ENCODE assay signal across 8 cellular contexts in genomic region chr19:11989112-11989456, GRCh38. TPM values are rescaled to one million over a fixed set of nuclear protein-coding genes. Genes with fewer than 3 reads are reported as not detected.
DNase-seq lines count a peak whose midpoint lies in the region; ATAC-seq, FAIRE-seq and TF ChIP-seq lines count a peak whose summit lies in the region.

No MANE protein-coding gene starts in this region.

- H3F3A ChIP-seq in SK-N-SH (replicated peaks; ENCODE audit: insufficient read depth): peaks cover 8% of the 10 kb centered on the region

- POLR2A ChIA-PET in SK-N-SH (lab: Yijun Ruan, JAX): interaction anchor here (0.8 to 1.8 kb wide), 4 partner anchors 25 to 191 kb away, joined by 3 to 12 read pairs (median 4); partner anchors contain the start of genes ZNF433 and ZNF763
- POLR2A ChIA-PET in activated CD4-positive, alpha-beta memory T cell treated with anti-CD3 and anti-CD28 coated beads, Interleukin-2, amount 10 ng/mL, durations not matched to agents 7 days and 5 days (lab: Charles Lee): interaction anchor here (1.2 to 4.1 kb wide), 8 partner anchors 11 to 222 kb away, joined by 3 to 79 read pairs (median 6); partner anchors contain the start of genes ZNF20, ZNF440, ZNF441 and ZNF700

- peaks cover 24% of the 10 kb centered on the region for H3K36me3 Mint-ChIP-seq in activated CD4-positive, alpha-beta memory T cell treated with anti-CD3 and anti-CD28 coated beads, Interleukin-2, amount 10 ng/mL, durations not matched to agents 7 days and 5 days (ENCODE audit: low read depth)
- H3K36me3 Mint-ChIP-seq in stimulated activated naive B cell treated with anti-CD40 and anti-IgM and Interleukin-4, amounts not matched to agents 10 μg/mL and 1 μg/mL and 100 μg/mL, for 72 hours: peaks cover 7 to 17% of the 10 kb centered on the region in 2 donors

- no peaks in the 10 kb centered on the region for H3K27me3 Mint-ChIP-seq in activated CD4-positive, alpha-beta memory T cell treated with anti-CD3 and anti-CD28 coated beads, Interleukin-2, amount 10 ng/mL, durations not matched to agents 7 days and 5 days
- H3K27me3 Mint-ChIP-seq in stimulated activated naive B cell treated with anti-CD40 and anti-IgM and Interleukin-4, amounts not matched to agents 10 μg/mL and 1 μg/mL and 100 μg/mL, for 72 hours: no peaks in the 10 kb centered on the region

- 62% methylated on average over 9 of the region's 9 CpGs for WGBS in SK-N-SH (ENCODE audit: low lambda C conversion rate)

- no peaks in the 10 kb centered on the region for H3K9me2 ChIP-seq in SK-N-SH

- H3K9ac ChIP-seq in SK-N-SH: no peak overlapping the region

- peaks cover 15% of the 10 kb centered on the region for H3K9me3 Mint-ChIP-seq in activated CD4-positive, alpha-beta memory T cell treated with anti-CD3 and anti-CD28 coated beads, Interleukin-2, amount 10 ng/mL, durations not matched to agents 7 days and 5 days
- H3K9me3 Mint-ChIP-seq in stimulated activated naive B cell treated with anti-CD40 and anti-IgM and Interleukin-4, amounts not matched to agents 10 μg/mL and 1 μg/mL and 100 μg/mL, for 72 hours: no peaks in the 10 kb centered on the region

- H3K27ac Mint-ChIP-seq in activated CD4-positive, alpha-beta memory T cell treated with anti-CD3 and anti-CD28 coated beads, Interleukin-2, amount 10 ng/mL, durations not matched to agents 7 days and 5 days: peak overlapping the region; percentile 98
- no peak overlapping the region for H3K27ac Mint-ChIP-seq in stimulated activated naive B cell treated with anti-CD40 and anti-IgM and Interleukin-4, amounts not matched to agents 10 μg/mL and 1 μg/mL and 100 μg/mL, for 72 hours

- H4K20me1 ChIP-seq in SK-N-SH (ENCODE audit: insufficient read depth): 0 out of 2 replicates have a peak, but pooled peaks cover 2% of the 10 kb centered on the region

- H3K4me1 Mint-ChIP-seq in activated CD4-positive, alpha-beta memory T cell treated with anti-CD3 and anti-CD28 coated beads, Interleukin-2, amount 10 ng/mL, durations not matched to agents 7 days and 5 days: peaks cover 20% of the 10 kb centered on the region
- peaks cover 23 to 49% of the 10 kb centered on the region in 2 donors for H3K4me1 Mint-ChIP-seq in stimulated activated naive B cell treated with anti-CD40 and anti-IgM and Interleukin-4, amounts not matched to agents 10 μg/mL and 1 μg/mL and 100 μg/mL, for 72 hours

- H2AFZ ChIP-seq in SK-N-SH (ENCODE audit: low read depth): no peak overlapping the region

- CTCF ChIA-PET in SK-N-SH (lab: Yijun Ruan, JAX): interaction anchor here (0.6 to 8.3 kb wide), 33 partner anchors 8 to 524 kb away, joined by 3 to 123 read pairs (median 5); partner anchors contain the start of genes ZNF20, ZNF491, ZNF700 and ZNF763
- CTCF ChIA-PET in activated CD4-positive, alpha-beta memory T cell treated with anti-CD3 and anti-CD28 coated beads, Interleukin-2, amount 10 ng/mL, durations not matched to agents 7 days and 5 days (lab: Charles Lee): interaction anchor here (0.8 to 4.9 kb wide), 11 partner anchors 11 to 190 kb away, joined by 3 to 84 read pairs (median 10); partner anchors contain the start of genes ZNF20, ZNF491, ZNF700 and ZNF763

- ATAC-seq in SK-N-SH treated with all-trans-retinoic acid at 6 μM for 48 hours (no peak), GM21529 (IDR thresholded peaks at IDR 0.05; ENCODE audit: unreplicated experiment) (no peak)
- ATAC-seq in stimulated activated naive B cell treated with anti-CD40 and anti-IgM and Interleukin-4, amounts not matched to agents 10 μg/mL and 1 μg/mL and 100 μg/mL, for 72 hours (replicated peaks): no peak

- H3K79me2 ChIP-seq in SK-N-SH (ENCODE audit: insufficient read depth): peaks cover 42% of the 10 kb centered on the region; the same call in 1 of the 2 replicates

- no peak for TF ChIP-seq RAD21 in SK-N-SH (IDR thresholded peaks at IDR 0.05; ENCODE audit: low read length)

- H3K9me3 ChIP-seq in SK-N-SH: no peaks in the 10 kb centered on the region

- H3K4me2 ChIP-seq in SK-N-SH: peak overlapping the region; percentile 93; the same call in 1 of the 2 replicates

- peak; percentile 71 for FAIRE-seq in islet of Langerhans (lab: Jason Lieb, UNC)

- DNase-seq in SK-N-SH: no peak
- no peak for DNase-seq in activated CD4-positive, alpha-beta memory T cell treated with anti-CD3 and anti-CD28 coated beads, Interleukin-2, amount 10 ng/mL, durations not matched to agents 7 days and 5 days
- no peak for DNase-seq in stimulated activated naive B cell treated with anti-CD40 and anti-IgM and Interleukin-4, amounts not matched to agents 10 μg/mL and 1 μg/mL and 100 μg/mL, for 72 hours
- no peak for DNase-seq in AG08396 (ENCODE audit: low spot score)
- no peak for DNase-seq in stimulated activated CD4-positive, alpha-beta T cell treated with anti-CD3 and anti-CD28 coated beads, Interleukin-15, amount 100 ng/mL, for 24 hours

- TF ChIP-seq CTCF in SK-N-SH (IDR thresholded peaks at IDR 0.05): no peak

- peak overlapping the region; percentile 94 for H3K4me3 Mint-ChIP-seq in activated CD4-positive, alpha-beta memory T cell treated with anti-CD3 and anti-CD28 coated beads, Interleukin-2, amount 10 ng/mL, durations not matched to agents 7 days and 5 days
- H3K4me3 Mint-ChIP-seq in stimulated activated naive B cell treated with anti-CD40 and anti-IgM and Interleukin-4, amounts not matched to agents 10 μg/mL and 1 μg/mL and 100 μg/mL, for 72 hours: peak overlapping the region; percentile 98 to 100

- TF ChIP-seq EP300 in SK-N-SH (IDR thresholded peaks at IDR 0.05; ENCODE audit: borderline replicate concordance in 1 of 2, low read depth in 1 of 2, low read length in 1 of 2): no peak

- no peaks in the 10 kb centered on the region for H3K27me3 ChIP-seq in SK-N-SH (ENCODE audit: insufficient read depth)

- no peaks in the 10 kb centered on the region; a peak in 1 of 4 replicates for H3K4me1 ChIP-seq in SK-N-SH (ENCODE audit: control insufficient read depth in 1 of 2, insufficient read depth in 2 of 2, low read depth in 1 of 2, low read length in 1 of 2)

- peaks cover 5 to 7% of the 10 kb centered on the region in 2 experiments for H3K36me3 ChIP-seq in SK-N-SH (replicated peaks in 1 of 2; ENCODE audit: control insufficient read depth in 1 of 2, insufficient read depth in 2 of 2, low read length in 1 of 2)

- peak overlapping the region; percentile 88 to 93; a peak in 3 of 4 replicates for H3K4me3 ChIP-seq in SK-N-SH (ENCODE audit: low read depth in 2 of 2, low read length in 1 of 2)

- H3K27ac ChIP-seq in SK-N-SH (ENCODE audit: low read depth in 2 of 2, low read length in 1 of 2): no peak overlapping the region

TF ChIP-seq in SK-N-SH, 30 proteins besides CTCF, POLR2A, EP300 and RAD21 (continues in another document):
- TF ChIP-seq MEF2A (IDR thresholded peaks at IDR 0.05; ENCODE audit: borderline replicate concordance, low read depth) (no peak), CHD2 (IDR thresholded peaks at IDR 0.05; ENCODE audit: low read length, partially characterized antibody) (no peak)
- TF ChIP-seq, protein P1, sequence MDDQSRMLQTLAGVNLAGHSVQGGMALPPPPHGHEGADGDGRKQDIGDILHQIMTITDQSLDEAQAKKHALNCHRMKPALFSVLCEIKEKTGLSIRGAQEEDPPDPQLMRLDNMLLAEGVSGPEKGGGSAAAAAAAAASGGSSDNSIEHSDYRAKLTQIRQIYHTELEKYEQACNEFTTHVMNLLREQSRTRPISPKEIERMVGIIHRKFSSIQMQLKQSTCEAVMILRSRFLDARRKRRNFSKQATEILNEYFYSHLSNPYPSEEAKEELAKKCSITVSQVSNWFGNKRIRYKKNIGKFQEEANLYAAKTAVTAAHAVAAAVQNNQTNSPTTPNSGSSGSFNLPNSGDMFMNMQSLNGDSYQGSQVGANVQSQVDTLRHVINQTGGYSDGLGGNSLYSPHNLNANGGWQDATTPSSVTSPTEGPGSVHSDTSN (IDR thresholded peaks at IDR 0.05): no peak
- TF ChIP-seq, protein P2, sequence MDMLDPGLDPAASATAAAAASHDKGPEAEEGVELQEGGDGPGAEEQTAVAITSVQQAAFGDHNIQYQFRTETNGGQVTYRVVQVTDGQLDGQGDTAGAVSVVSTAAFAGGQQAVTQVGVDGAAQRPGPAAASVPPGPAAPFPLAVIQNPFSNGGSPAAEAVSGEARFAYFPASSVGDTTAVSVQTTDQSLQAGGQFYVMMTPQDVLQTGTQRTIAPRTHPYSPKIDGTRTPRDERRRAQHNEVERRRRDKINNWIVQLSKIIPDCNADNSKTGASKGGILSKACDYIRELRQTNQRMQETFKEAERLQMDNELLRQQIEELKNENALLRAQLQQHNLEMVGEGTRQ (IDR thresholded peaks at IDR 0.05; ENCODE audit: borderline replicate concordance, low read depth, low read length): no peak

TF ChIP-seq in SK-N-SH treated with all-trans-retinoic acid at 6 μM for 48 hours, 23 proteins besides CTCF, POLR2A, EP300 and RAD21 (continues in another document):
- TF ChIP-seq CSDC2 (CRISPR knock-in tag; IDR thresholded peaks at IDR 0.05) (no peak), RARB (CRISPR knock-in tag; IDR thresholded peaks at IDR 0.05) (no peak), PPARA (CRISPR knock-in tag; IDR thresholded peaks at IDR 0.05; ENCODE audit: borderline replicate concordance) (no peak), ZC3H10 (CRISPR knock-in tag; IDR thresholded peaks at IDR 0.05) (no peak), PATZ1 (CRISPR knock-in tag; IDR thresholded peaks at IDR 0.05; ENCODE audit: borderline replicate concordance) (no peak)

RNA-seq across cellular contexts. Expression of gene ZNF763, which starts 24.2 kb away (rescaled TPM):
- polyA plus RNA-seq in SK-N-SH (2012; rRNA removed): 0.55 and 0.72 TPM in 2 replicates
- 0.72 and 0.86 TPM in 2 replicates for polyA plus RNA-seq in SK-N-SH (2012; cell fraction: cytosol; rRNA removed)
- polyA plus RNA-seq in SK-N-SH (2012; cell fraction: nucleus; rRNA removed): 1.2 and 2.5 TPM in 2 replicates
- total RNA-seq in activated CD4-positive, alpha-beta memory T cell treated with anti-CD3 and anti-CD28 coated beads, Interleukin-2, amount 10 ng/mL, durations not matched to agents 7 days and 5 days: 1 to 10 TPM; 1.4 to 2.2 TPM

RNA-seq across cellular contexts. Expression of gene ZNF433, which starts 46.4 kb away (rescaled TPM):
- polyA plus RNA-seq in SK-N-SH (2012; rRNA removed): 1.9 and 2.1 TPM in 2 replicates
- 2.5 and 2.8 TPM in 2 replicates for polyA plus RNA-seq in SK-N-SH (2012; cell fraction: cytosol; rRNA removed)
- 4.0 and 4.6 TPM in 2 replicates for polyA plus RNA-seq in SK-N-SH (2012; cell fraction: nucleus; rRNA removed)
- total RNA-seq in activated CD4-positive, alpha-beta memory T cell treated with anti-CD3 and anti-CD28 coated beads, Interleukin-2, amount 10 ng/mL, durations not matched to agents 7 days and 5 days: under 1 TPM in 1 of 2 experiments, not detected in 1; 0.25 TPM
